Comparison of ENCODE assay signal across 11 cellular contexts in genomic region chr2:233209117-233209977, GRCh38. TPM values are rescaled to one million over a fixed set of nuclear protein-coding genes. Genes with fewer than 3 reads are reported as not detected.
A peak's percentile ranks its signal among the peaks of the same experiment; 100 is the strongest.
DNase-seq lines count a peak whose midpoint lies in the region; ATAC-seq, FAIRE-seq and TF ChIP-seq lines count a peak whose summit lies in the region.
"Had no signal": no experiment of that assay in that cellular context is flagged by ENCODE, and none has a peak within 500 bp of the region (broad histone marks: within the 10 kb centered on the region; RNA-seq: fewer than 3 reads in every experiment).

No MANE protein-coding gene starts in this region.

- DNase-seq in GM23338 (ENCODE audit: low spot score), result peak; percentile 63
- no peak for DNase-seq in OCI-LY7 (ENCODE audit: low spot score)
- DNase-seq in H1 (ENCODE audit: low read depth in 1 of 2, low spot score in 2 of 2), result peak in 1 of 2 experiments; percentile 9
- peak in 42 of 56 donors; percentile 11 to 88 (median 68) for DNase-seq in nucleus accumbens (lab: John Stamatoyannopoulos, UW)
- DNase-seq in SIG-M5 treated with dmso at 0.1 percent for 504 hours (lab: John Stamatoyannopoulos, UW; ENCODE audit: unreplicated experiment), result no peak
- no peak for DNase-seq in uterus
- DNase-seq in NCI-H1092 (lab: John Stamatoyannopoulos, UW), result no peak
- DNase-seq: activated CD4-positive, CD25-positive, alpha-beta regulatory T cell treated with anti-CD3 and anti-CD28 coated beads, Interleukin-2, amount 50 U/mL, for 72 hours; stimulated activated CD4-positive, alpha-beta T cell treated with anti-CD3 and anti-CD28 coated beads, Interleukin-4, amount 100 ng/mL, for 4 hours had no signal

- no TSS peak for BruUV-seq in OCI-LY7 (replicated peaks; lab: Mats Ljungman, UMichigan)

- no peak overlapping the region for H2AK5ac ChIP-seq in H1 (ENCODE audit: low read depth, low read length)

- peak overlapping the region; percentile 40 for H3K4me3 ChIP-seq in GM23338
- no peak overlapping the region for H3K4me3 ChIP-seq in OCI-LY7 (ENCODE audit: low read depth, low read length, poor library complexity, severe bottlenecking)
- H3K4me3 ChIP-seq in H1 (ENCODE audit: extremely low read depth in 1 of 4, insufficient read depth in 2 of 4, low read depth in 3 of 4, low read length in 4 of 4), result no peak overlapping the region; a peak in 2 of 8 replicates
- no peak overlapping the region for H3K4me3 ChIP-seq in uterus

- H3K79me2 ChIP-seq in GM23338 (replicated peaks; ENCODE audit: insufficient read depth) (no peaks in the 10 kb centered on the region), OCI-LY7 (ENCODE audit: insufficient read depth, low read depth, low read length) (no peaks in the 10 kb centered on the region), H1 (ENCODE audit: control insufficient read depth in 1 of 2, insufficient read depth in 2 of 2, low read length in 2 of 2) (no peaks in the 10 kb centered on the region)

- H3K27me3 ChIP-seq in GM23338 (ENCODE audit: insufficient read depth) (no peaks in the 10 kb centered on the region), H1 (replicated peaks in 1 of 4; ENCODE audit: control insufficient read depth in 3 of 4, extremely low read depth in 1 of 4, insufficient read depth in 3 of 4, low read length in 3 of 4) (no peaks in the 10 kb centered on the region), uterus (no peaks in the 10 kb centered on the region)

- peaks cover 2% of the 10 kb centered on the region; the same call in 1 of the 3 replicates for H3K9me3 Mint-ChIP-seq in GM23338

- H3K79me1 ChIP-seq in H1 (ENCODE audit: low read depth, low read length), result no peaks in the 10 kb centered on the region

- peak overlapping the region; percentile 74 for H3K4me2 ChIP-seq in GM23338
- H3K4me2 ChIP-seq in OCI-LY7 (ENCODE audit: low read length), result peak overlapping the region; percentile 22; the same call in 1 of the 2 replicates
- H3K4me2 ChIP-seq in H1 (ENCODE audit: insufficient read depth in 1 of 2, low read depth in 2 of 2, low read length in 2 of 2), result peak overlapping the region; percentile 28 to 52; a peak in 3 of 4 replicates

- H3K27ac ChIP-seq in GM23338 (ENCODE audit: low read depth) (peak overlapping the region; percentile 90), OCI-LY7 (ENCODE audit: low read depth, low read length, poor library complexity, severe bottlenecking) (no peak overlapping the region), H1 (ENCODE audit: low read depth, low read length) (0 out of 2 replicates have a peak overlapping the region, but pooled peaks have one; percentile 7), uterus (no peak overlapping the region)

- H3K4me1 Mint-ChIP-seq in GM23338, result peaks cover 35% of the 10 kb centered on the region

- H2BK20ac ChIP-seq in H1 (ENCODE audit: low read length), result peak overlapping the region; percentile 80; the same call in 1 of the 2 replicates

- no peak overlapping the region for H3K9ac ChIP-seq in H1 (replicated peaks in 1 of 4; ENCODE audit: extremely low read depth in 1 of 4, low read depth in 3 of 4, low read length in 3 of 4)

- no peak for FAIRE-seq in H1 (lab: Jason Lieb, UNC)
- FAIRE-seq: frontal cortex had no signal

- no peak overlapping the region for H3K23ac ChIP-seq in H1 (ENCODE audit: insufficient read length)

- TF ChIP-seq RAD21 in H1 (IDR thresholded peaks at IDR 0.05 in 1 of 2, conservative IDR thresholded peaks at IDR 0.05 in 1 of 2; ENCODE audit: low read depth in 2 of 2, low read length in 2 of 2), result no peak; a peak in 1 of 4 replicates

- peak overlapping the region; percentile 65 for H3K4ac ChIP-seq in H1 (replicated peaks; ENCODE audit: insufficient read length, low read depth, low read length)

- H3K56ac ChIP-seq in H1 (replicated peaks; ENCODE audit: insufficient read length, low read depth, low read length), result no peak overlapping the region

- TF ChIP-seq CTCF in GM23338 (conservative IDR thresholded peaks at IDR 0.05; ENCODE audit: low read depth in 2 of 2) (0 out of 4 replicates have a peak, but pooled peaks of 1 of the 2 experiments have one; percentile 4), OCI-LY7 (conservative IDR thresholded peaks at IDR 0.05; ENCODE audit: low read length) (no peak), H1 (IDR thresholded peaks at IDR 0.05; ENCODE audit: control extremely low read depth in 1 of 3, insufficient read depth in 1 of 3, low read depth in 1 of 3, low read length in 3 of 3) (no peak), uterus (IDR thresholded peaks at IDR 0.05) (no peak)

- peaks cover 8% of the 10 kb centered on the region; the same call in 1 of the 2 replicates for H3F3A ChIP-seq in GM23338 (replicated peaks; ENCODE audit: low read depth)

- no peak overlapping the region for H4K8ac ChIP-seq in H1 (ENCODE audit: extremely low read depth, insufficient read depth, low read length)

- H3K4me3 Mint-ChIP-seq in GM23338, result peak overlapping the region; percentile 46

- no peaks in the 10 kb centered on the region for H4K20me1 ChIP-seq in GM23338 (replicated peaks; ENCODE audit: insufficient read depth)
- no peaks in the 10 kb centered on the region for H4K20me1 ChIP-seq in OCI-LY7 (ENCODE audit: insufficient read depth, low read length)
- no peaks in the 10 kb centered on the region for H4K20me1 ChIP-seq in H1 (replicated peaks in 1 of 2; ENCODE audit: control insufficient read depth in 1 of 2, insufficient read depth in 2 of 2, low read length in 2 of 2)

- peak overlapping the region; percentile 59 for H2BK120ac ChIP-seq in H1 (replicated peaks; ENCODE audit: low read depth, low read length)

- POLR2A ChIA-PET in OCI-LY7 (lab: Charles Lee) (interaction anchor here (0.6 to 1.4 kb wide), 3 partner anchors 24 to 593 kb away, joined by 3 to 4 read pairs (median 3); no protein-coding TSS in a partner anchor), H1 (lab: Charles Lee; ENCODE audit: partially characterized antibody) (interaction anchor here (0.6 to 1.0 kb wide), 2 partner anchors 9 to 613 kb away, joined by 3 to 4 read pairs; no protein-coding TSS in a partner anchor)

- H3K36me3 Mint-ChIP-seq in GM23338 (ENCODE audit: low read depth), result no peaks in the 10 kb centered on the region; the same call in 1 of the 3 replicates

- H3K23me2 ChIP-seq in H1 (ENCODE audit: low read depth, low read length), result no peaks in the 10 kb centered on the region

- peaks cover 20% of the 10 kb centered on the region for H3K27me3 Mint-ChIP-seq in GM23338 (ENCODE audit: insufficient read depth, low read depth, poor library complexity)

- H3K9me3 ChIP-seq in OCI-LY7 (ENCODE audit: low read length) (no peaks in the 10 kb centered on the region), H1 (ENCODE audit: insufficient read depth in 2 of 2, low read depth in 1 of 2, low read length in 1 of 2) (no peaks in the 10 kb centered on the region; a peak in 1 of 4 replicates), uterus (no peaks in the 10 kb centered on the region)

- no peak overlapping the region for H3K14ac ChIP-seq in H1 (ENCODE audit: insufficient read length)

- intact Hi-C loops in OCI-LY7 (cut with micrococcal nuclease; ENCODE audit: unreplicated experiment) (no loop called here), uterus (cut with DNase I; ENCODE audit: low total_unique reads) (no loop called here)

- peak overlapping the region; percentile 89; the same call in 1 of the 2 replicates for H3K18ac ChIP-seq in H1 (ENCODE audit: extremely low read depth, low read length)

- peak; percentile 75 for ATAC-seq in GM23338
- ATAC-seq in GM18498 (IDR thresholded peaks at IDR 0.05; ENCODE audit: unreplicated experiment), result no peak

- no peak for TF ChIP-seq POLR2A in H1 (IDR thresholded peaks at IDR 0.05; ENCODE audit: control extremely low read depth in 1 of 2, low read depth in 2 of 2, low read length in 2 of 2)
- no peak for TF ChIP-seq POLR2A in uterus (IDR thresholded peaks at IDR 0.05)

- peak overlapping the region; percentile 4; the same call in 1 of the 2 replicates for H2BK12ac ChIP-seq in H1 (ENCODE audit: low read depth, low read length)

- peak overlapping the region; percentile 36; the same call in 1 of the 2 replicates for H2BK5ac ChIP-seq in H1 (ENCODE audit: low read depth, low read length)

- peak overlapping the region; percentile 3 for H4K5ac ChIP-seq in H1 (ENCODE audit: insufficient read length, low read depth, low read length)

- H2BK15ac ChIP-seq in H1 (ENCODE audit: low read length), result no peak overlapping the region

- H3K9me2 ChIP-seq in GM23338 (ENCODE audit: insufficient read depth) (no peaks in the 10 kb centered on the region), OCI-LY7 (ENCODE audit: insufficient read depth, low read length) (no peaks in the 10 kb centered on the region)

- H3K4me1 ChIP-seq in GM23338 (ENCODE audit: insufficient read depth), result peaks cover 20% of the 10 kb centered on the region
- peaks cover 22% of the 10 kb centered on the region for H3K4me1 ChIP-seq in OCI-LY7 (ENCODE audit: insufficient read depth, low read length, poor library complexity, severe bottlenecking)
- H3K4me1 ChIP-seq in H1 (replicated peaks in 1 of 4; ENCODE audit: control insufficient read depth in 3 of 4, insufficient read depth in 4 of 4, low read length in 3 of 4), result peaks cover 6 to 18% (median 16%) of the 10 kb centered on the region in 4 experiments
- H3K4me1 ChIP-seq in uterus, result no peaks in the 10 kb centered on the region

- H3K27ac Mint-ChIP-seq in GM23338, result peak overlapping the region; percentile 85

- no peak for TF ChIP-seq EP300 in H1 (IDR thresholded peaks at IDR 0.05; ENCODE audit: borderline replicate concordance in 1 of 2, low read depth in 2 of 2, low read length in 2 of 2)

- WGBS in H1 (ENCODE audit: extremely low coverage in 1 of 2, insufficient coverage in 1 of 2, insufficient read length in 1 of 2, insufficient replicate concordance in 2 of 2, low coverage in 1 of 2, low lambda C conversion rate in 2 of 2, missing lambda C conversion rate in 1 of 2), 2 experiments, result 56% methylated on average over 7 of the region's 11 CpGs; no CpG with 5 or more reads in 1 of the 2 experiments

- H3K36me3 ChIP-seq in GM23338 (ENCODE audit: insufficient read depth) (no peaks in the 10 kb centered on the region), OCI-LY7 (ENCODE audit: insufficient read depth, low read length) (peaks cover 20% of the 10 kb centered on the region), H1 (ENCODE audit: control insufficient read depth in 2 of 4, insufficient read depth in 4 of 4, low read length in 3 of 4) (no peaks in the 10 kb centered on the region; a peak in 2 of 8 replicates), uterus (no peaks in the 10 kb centered on the region)

- peak overlapping the region; percentile 89 for H2AFZ ChIP-seq in GM23338
- H2AFZ ChIP-seq in OCI-LY7 (ENCODE audit: low read length), result no peak overlapping the region
- no peak overlapping the region for H2AFZ ChIP-seq in H1 (ENCODE audit: low read length)

- peak overlapping the region; percentile 28 for H4K91ac ChIP-seq in H1 (replicated peaks; ENCODE audit: insufficient read length, low read length)

- CTCF ChIA-PET in OCI-LY7 (lab: Charles Lee; ENCODE audit: unreplicated experiment), result no interaction called here
- CTCF ChIA-PET in H1 (lab: Charles Lee; ENCODE audit: partially characterized antibody), result interaction anchor here (1.1 to 2.1 kb wide), 11 partner anchors 9 to 326 kb away, joined by 3 to 13 read pairs (median 6); no protein-coding TSS in a partner anchor

RNA-seq across cellular contexts. Expression of gene ATG16L1, which starts 42.1 kb away (rescaled TPM):
- 31.8 and 37.9 TPM in 2 replicates for total RNA-seq in GM23338 (2014; rRNA removed; shearing (Covaris generic))
- 12.3 and 15.3 TPM in 2 replicates for polyA plus RNA-seq in GM23338 (2016; fragmentation: Nextera tagmentation; extraction: Ambion mirVana)
- total RNA-seq in OCI-LY7 (2014; rRNA removed; shearing (Covaris generic)), result 42.5 and 44.9 TPM in 2 replicates
- 31.8 and 36.2 TPM in 2 replicates for total RNA-seq in OCI-LY7 (2022)
- total RNA-seq in H1 (2021; fragmentation: NEBNext Ultra II Directional; extraction: Animal tissue kit (Norgen Biotek cat#: 25700)), result 28.5 and 31.0 TPM in 2 replicates
- polyA plus RNA-seq in H1 (2011; rRNA removed), result 18.3 and 19.8 TPM in 2 replicates
- 28.9 TPM for polyA plus RNA-seq in H1 (2011; cell fraction: cytosol; rRNA removed)
- 56.7 TPM for polyA plus RNA-seq in H1 (2011; cell fraction: nucleus; rRNA removed)
- polyA plus RNA-seq in H1 (2012, experiment 1 of 2), result 18.7 to 22.8 TPM (median 22.5 TPM) in 4 replicates
- polyA plus RNA-seq in H1 (2012, experiment 2 of 2), result 6.5 TPM
- 16.0 TPM for polyA plus RNA-seq in H1 (2013, experiment 1 of 2)
- 15.4 TPM for polyA plus RNA-seq in H1 (2013, experiment 2 of 2)
- polyA minus RNA-seq in H1 (2011; rRNA and poly(A)+ RNA removed), result 27.3 and 34.8 TPM in 2 replicates
- polyA minus RNA-seq in H1 (2011; cell fraction: cytosol; rRNA and poly(A)+ RNA removed), result 22.7 TPM
- polyA minus RNA-seq in H1 (2011; cell fraction: nucleus; rRNA and poly(A)+ RNA removed), result 75.0 TPM
- total RNA-seq in uterus, result 10 to 100 TPM; 26.2 to 42.9 (median 31.9) TPM

Comparison
In these comparisons a context has a peak if more than half of its experiments do, and no peak if none do; other contexts are left out.
1. DNase-seq: peak in GM23338 (single experiment) and nucleus accumbens (42 of 56); none in OCI-LY7 (single experiment), SIG-M5 treated with dmso at 0.1 percent for 504 hours (single experiment), uterus (0 of 2) and NCI-H1092 (single experiment).
2. H3K27ac ChIP-seq: peak in GM23338 (single experiment) and H1 (single experiment); none in OCI-LY7 (single experiment) and uterus (0 of 2).
3. H3K4me2 ChIP-seq: peak in every context shown above with its lines; median percentile 74 in GM23338; 40 in H1; 22 in OCI-LY7.